ENCODE assay signal across 28 cellular contexts in the genomic region with DNA sequence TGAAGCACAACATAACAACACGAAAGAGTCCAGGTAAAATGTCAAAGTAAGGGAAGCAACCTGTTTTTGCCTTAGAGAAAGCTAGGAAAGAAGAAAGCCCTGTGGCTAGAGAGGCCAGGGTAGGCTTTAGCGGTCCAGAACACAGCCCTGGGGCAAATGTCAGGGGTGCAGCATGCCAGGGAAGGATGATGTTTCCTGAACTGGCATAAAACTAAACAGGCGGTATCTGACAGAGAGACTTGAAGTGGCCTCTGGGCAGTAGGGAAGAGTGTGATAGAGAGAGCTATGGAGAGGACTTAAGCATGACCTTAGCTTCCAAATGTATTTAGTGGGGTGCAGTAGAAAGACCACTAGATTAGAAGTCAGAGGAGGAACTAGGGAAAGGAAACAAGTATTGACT.
"Had no signal": no experiment of that assay in that cellular context is flagged by ENCODE, and none has a peak within 500 bp of the region (broad histone marks: within the 10 kb centered on the region; RNA-seq: fewer than 3 reads in every experiment).

No MANE protein-coding gene starts in this region.

- ATAC-seq: stimulated activated effector memory CD8-positive, alpha-beta T cell treated with anti-CD3 and anti-CD28 coated beads, Interleukin-12 subunit alpha, Interleukin-12 subunit beta, amount 100 ng/mL, for 72 hours; stimulated activated memory B cell treated with anti-CD40 and anti-IgM and Interleukin-4, amounts not matched to agents 10 μg/mL and 1 μg/mL and 100 μg/mL, for 72 hours; stimulated activated naive B cell treated with anti-CD40 and anti-IgM and Interleukin-4, amounts not matched to agents 10 μg/mL and 1 μg/mL and 100 μg/mL, for 72 hours; stimulated activated naive CD8-positive, alpha-beta T cell treated with anti-CD3 and anti-CD28 coated beads, Interleukin-15, amount 100 ng/mL, for 72 hours; stimulated activated naive CD8-positive, alpha-beta T cell treated with anti-CD3 and anti-CD28 coated beads, Interleukin-15, Interleukin-2, amounts not matched to agents 100 U/mL and 50 U/mL, for 24 hours; upper lobe of right lung had no signal

- H3K27me3 ChIP-seq: stomach, suprapubic skin, testis, thyroid gland, tibial artery, tibial nerve, transverse colon, upper lobe of left lung, upper lobe of right lung, uterus, vagina had no signal

- H3K36me3 Mint-ChIP-seq: stimulated activated effector memory CD8-positive, alpha-beta T cell treated with anti-CD3 and anti-CD28 coated beads, Interleukin-12 subunit alpha, Interleukin-12 subunit beta, amount 100 ng/mL, for 72 hours; type B pancreatic cell had no signal

- H3K9me3 Mint-ChIP-seq: stimulated activated effector memory CD8-positive, alpha-beta T cell treated with anti-CD3 and anti-CD28 coated beads, Interleukin-12 subunit alpha, Interleukin-12 subunit beta, amount 100 ng/mL, for 72 hours; stimulated activated memory B cell treated with anti-CD40 and anti-IgM and Interleukin-4, amounts not matched to agents 10 μg/mL and 1 μg/mL and 100 μg/mL, for 72 hours; stimulated activated naive B cell treated with anti-CD40 and anti-IgM and Interleukin-4, amounts not matched to agents 10 μg/mL and 1 μg/mL and 100 μg/mL, for 72 hours; stimulated activated naive CD8-positive, alpha-beta T cell treated with anti-CD3 and anti-CD28 coated beads, Interleukin-15, amount 100 ng/mL, for 72 hours; stimulated activated naive CD8-positive, alpha-beta T cell treated with anti-CD3 and anti-CD28 coated beads, Interleukin-15, Interleukin-2, amounts not matched to agents 100 ng/mL and 50 ng/mL, for 24 hours; type B pancreatic cell had no signal

- H3K36me3 ChIP-seq: stomach, suprapubic skin, thoracic aorta, thyroid gland, tibial artery, tibial nerve, transverse colon, upper lobe of left lung, upper lobe of right lung, uterus, vagina had no signal

- H3K4me3 Mint-ChIP-seq: stimulated activated effector memory CD8-positive, alpha-beta T cell treated with anti-CD3 and anti-CD28 coated beads, Interleukin-12 subunit alpha, Interleukin-12 subunit beta, amount 100 ng/mL, for 72 hours; stimulated activated memory B cell treated with anti-CD40 and anti-IgM and Interleukin-4, amounts not matched to agents 10 μg/mL and 1 μg/mL and 100 μg/mL, for 72 hours; stimulated activated naive B cell treated with anti-CD40 and anti-IgM and Interleukin-4, amounts not matched to agents 10 μg/mL and 1 μg/mL and 100 μg/mL, for 72 hours; stimulated activated naive CD8-positive, alpha-beta T cell treated with anti-CD3 and anti-CD28 coated beads, Interleukin-15, amount 100 ng/mL, for 72 hours; stimulated activated naive CD8-positive, alpha-beta T cell treated with anti-CD3 and anti-CD28 coated beads, Interleukin-15, Interleukin-2, amounts not matched to agents 100 ng/mL and 50 ng/mL, for 24 hours; type B pancreatic cell had no signal

- H3K4me1 ChIP-seq: testis, thyroid gland, tibial artery, tibial nerve, transverse colon, upper lobe of left lung, upper lobe of right lung, uterus had no signal

- H3K27ac Mint-ChIP-seq: stimulated activated effector memory CD8-positive, alpha-beta T cell treated with anti-CD3 and anti-CD28 coated beads, Interleukin-12 subunit alpha, Interleukin-12 subunit beta, amount 100 ng/mL, for 72 hours; stimulated activated memory B cell treated with anti-CD40 and anti-IgM and Interleukin-4, amounts not matched to agents 10 μg/mL and 1 μg/mL and 100 μg/mL, for 72 hours; stimulated activated naive B cell treated with anti-CD40 and anti-IgM and Interleukin-4, amounts not matched to agents 10 μg/mL and 1 μg/mL and 100 μg/mL, for 72 hours; stimulated activated naive CD8-positive, alpha-beta T cell treated with anti-CD3 and anti-CD28 coated beads, Interleukin-15, Interleukin-2, amounts not matched to agents 100 ng/mL and 50 ng/mL, for 24 hours; type B pancreatic cell had no signal

- H3K27me3 Mint-ChIP-seq: stimulated activated memory B cell treated with anti-CD40 and anti-IgM and Interleukin-4, amounts not matched to agents 10 μg/mL and 1 μg/mL and 100 μg/mL, for 72 hours; stimulated activated naive B cell treated with anti-CD40 and anti-IgM and Interleukin-4, amounts not matched to agents 10 μg/mL and 1 μg/mL and 100 μg/mL, for 72 hours; stimulated activated naive CD8-positive, alpha-beta T cell treated with anti-CD3 and anti-CD28 coated beads, Interleukin-15, amount 100 ng/mL, for 72 hours; stimulated activated naive CD8-positive, alpha-beta T cell treated with anti-CD3 and anti-CD28 coated beads, Interleukin-15, Interleukin-2, amounts not matched to agents 100 ng/mL and 50 ng/mL, for 24 hours; type B pancreatic cell had no signal

- H3K4me1 Mint-ChIP-seq: stimulated activated memory B cell treated with anti-CD40 and anti-IgM and Interleukin-4, amounts not matched to agents 10 μg/mL and 1 μg/mL and 100 μg/mL, for 72 hours; stimulated activated naive B cell treated with anti-CD40 and anti-IgM and Interleukin-4, amounts not matched to agents 10 μg/mL and 1 μg/mL and 100 μg/mL, for 72 hours; stimulated activated naive CD8-positive, alpha-beta T cell treated with anti-CD3 and anti-CD28 coated beads, Interleukin-15, amount 100 ng/mL, for 72 hours had no signal

- H3K4me3 ChIP-seq: stomach, suprapubic skin, testis, thoracic aorta, thyroid gland, tibial artery, tibial nerve, transverse colon, upper lobe of left lung, upper lobe of right lung, uterus, vagina had no signal

- DNase-seq: stimulated activated CD4-positive, alpha-beta T cell treated with anti-CD3 and anti-CD28 coated beads, Interleukin-2, amount 100 ng/mL, for 48 hours; stimulated activated CD4-positive, alpha-beta T cell treated with anti-CD3 and anti-CD28 coated beads, Interleukin-4, amount 100 ng/mL, for 1 hour; stimulated activated CD4-positive, alpha-beta T cell treated with anti-CD3 and anti-CD28 coated beads, Interleukin-4, amount 100 ng/mL, for 24 hours; stimulated activated CD4-positive, alpha-beta T cell treated with anti-CD3 and anti-CD28 coated beads, Interleukin-4, amount 100 ng/mL, for 4 hours; stimulated activated CD8-positive, alpha-beta memory T cell treated with anti-CD3 and anti-CD28 coated beads, Interleukin-4, amount 100 ng/mL, for 48 hours; stimulated activated naive B cell treated with anti-CD40 and anti-IgM and Interleukin-4, amounts not matched to agents 10 μg/mL and 1 μg/mL and 100 μg/mL, for 72 hours; stimulated activated naive CD4-positive, alpha-beta T cell; stimulated activated naive CD4-positive, alpha-beta T cell treated with Interleukin-2 at 50 U/mL for 16 hours; stimulated activated naive CD8-positive, alpha-beta T cell treated with anti-CD3 and anti-CD28 coated beads, Interleukin-15, amount 100 ng/mL, for 72 hours; stimulated activated naive CD8-positive, alpha-beta T cell treated with anti-CD3 and anti-CD28 coated beads, Interleukin-15, Interleukin-2, amounts not matched to agents 100 U/mL and 50 U/mL, for 24 hours; stomach; substantia nigra; testis; thyroid gland; tibial artery; transverse colon; trophoblast cell; upper lobe of left lung; upper lobe of right lung; uterus had no signal

- H3K27ac ChIP-seq: stomach, suprapubic skin, testis, thoracic aorta, thyroid gland, tibial artery, tibial nerve, transverse colon, upper lobe of left lung, upper lobe of right lung, uterus had no signal

- H3K9me3 ChIP-seq: stomach, suprapubic skin, testis, thoracic aorta, thyroid gland, tibial artery, tibial nerve, transverse colon, upper lobe of left lung, upper lobe of right lung, uterus, vagina had no signal
